ENCODE assay signal across 1 cellular context in genomic region chr17:39868554-39868942, GRCh38.
TF ChIP-seq lines count a peak whose summit lies in the region.

No MANE protein-coding gene starts in this region.

TF ChIP-seq in GM23338, 12 proteins besides CTCF, POLR2A, EP300 and RAD21:
- TF ChIP-seq CREB1 (CRISPR knock-in tag; IDR thresholded peaks at IDR 0.05; ENCODE audit: low read depth) (no peak), POLR2AphosphoS5 (IDR thresholded peaks at IDR 0.05; ENCODE audit: low read depth) (no peak), NANOG (IDR thresholded peaks at IDR 0.05; ENCODE audit: borderline replicate concordance) (no peak), JUNB (IDR thresholded peaks at IDR 0.05; ENCODE audit: unreplicated experiment) (no peak), EZH2 (IDR thresholded peaks at IDR 0.05; ENCODE audit: low read depth, unreplicated experiment) (no peak)
